ENCODE assay signal across 8 cellular contexts in the genomic region with DNA sequence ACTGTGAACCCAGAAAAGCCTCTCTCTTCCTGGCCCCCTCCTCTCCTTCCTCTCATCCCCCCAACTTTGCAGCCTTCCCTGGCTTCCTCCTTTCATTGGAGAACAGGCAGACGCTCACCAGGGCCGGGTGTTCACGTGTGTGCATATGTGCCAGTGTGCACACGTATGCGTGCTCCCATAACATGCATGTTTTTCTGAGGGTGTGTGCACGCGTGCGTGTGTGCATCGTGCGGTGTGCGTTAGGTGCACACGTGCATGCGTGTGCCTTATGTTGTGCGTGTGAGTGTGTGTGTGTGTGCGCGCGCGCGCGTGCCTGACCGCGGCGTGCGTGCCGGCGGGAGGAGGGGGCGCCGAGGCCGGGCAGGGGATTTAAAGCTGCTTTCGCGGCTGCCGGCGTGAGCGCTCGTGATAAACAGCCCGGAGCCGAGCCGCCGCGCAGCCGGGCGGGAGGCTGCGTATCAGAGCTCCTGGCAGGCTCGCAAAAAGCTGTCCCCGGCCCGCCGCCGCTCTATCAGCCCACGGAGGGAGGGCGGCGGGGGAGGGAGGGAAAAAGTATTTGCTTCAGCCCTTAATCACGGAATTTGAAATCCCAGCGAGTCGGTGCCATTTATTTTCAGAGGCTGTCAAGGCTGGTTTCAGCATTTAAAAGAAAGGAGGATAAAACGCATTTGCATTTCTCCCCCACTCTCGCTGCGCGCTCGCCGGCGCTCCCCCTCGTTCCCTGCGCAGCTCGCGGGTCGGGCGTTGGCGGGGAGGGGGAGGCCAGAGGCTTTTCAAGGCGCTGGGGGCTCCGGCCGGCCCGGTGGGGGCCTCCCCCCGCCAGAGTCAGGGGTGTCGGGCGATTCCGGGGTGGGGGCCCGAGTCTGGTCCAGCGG.
DNase-seq lines count a peak whose midpoint lies in the region; ATAC-seq and TF ChIP-seq lines count a peak whose summit lies in the region.

No MANE protein-coding gene starts in this region.

- TF ChIP-seq CTCF in body of pancreas (IDR thresholded peaks at IDR 0.05) = no peak
- TF ChIP-seq CTCF in sigmoid colon (IDR thresholded peaks at IDR 0.05) = no peak

- no peak for TF ChIP-seq EP300 in sigmoid colon (IDR thresholded peaks at IDR 0.05)

- intact Hi-C loops in body of pancreas (cut with DNase I) = no loop called here
- intact Hi-C loops in sigmoid colon (cut with DNase I) = no loop called here

- H3K4me1 ChIP-seq in body of pancreas (peaks cover 26% of the 10 kb centered on the region), sigmoid colon (peaks cover 0 to 20% (median 19%) of the 10 kb centered on the region in 4 donors)

- TF ChIP-seq POLR2A in body of pancreas (IDR thresholded peaks at IDR 0.05) (peak in 2 of 3 donors; percentile 41 to 43), sigmoid colon (IDR thresholded peaks at IDR 0.05) (no peak)

- 3 to 4% methylated on average over 62 to 78 of the region's 78 CpGs for WGBS in body of pancreas, 2 donors
- 4 to 13% methylated on average over 78 of the region's 78 CpGs for WGBS in sigmoid colon, 2 donors

- H3K27me3 ChIP-seq in body of pancreas (no peaks in the 10 kb centered on the region), sigmoid colon (no peaks in the 10 kb centered on the region)

- H3K27ac ChIP-seq in body of pancreas = peak overlapping the region in 3 of 4 donors; percentile 67 to 79 (median 79)
- peak overlapping the region; percentile 45 to 78 (median 74) for H3K27ac ChIP-seq in sigmoid colon

- ATAC-seq in body of pancreas (peak; percentile 84), HG02642 (IDR thresholded peaks at IDR 0.05; ENCODE audit: poor library complexity, unreplicated experiment) (no peak), GM18498 (IDR thresholded peaks at IDR 0.05; ENCODE audit: unreplicated experiment) (no peak)

- no peaks in the 10 kb centered on the region for H3K36me3 ChIP-seq in body of pancreas (replicated peaks in 1 of 2; ENCODE audit: insufficient read depth in 1 of 2, low read depth in 2 of 2)
- H3K36me3 ChIP-seq in sigmoid colon = no peaks in the 10 kb centered on the region

- H3K4me3 ChIP-seq in body of pancreas (peak overlapping the region; percentile 8 to 23), iPS-18c (ENCODE audit: insufficient read depth, low read depth, low read length) (peak overlapping the region; percentile 40), sigmoid colon (peak overlapping the region; percentile 41 to 63 (median 61))

- H3K9me3 ChIP-seq in body of pancreas (no peaks in the 10 kb centered on the region), iPS-18c (ENCODE audit: control insufficient read depth, insufficient read depth, low read length) (no peaks in the 10 kb centered on the region), sigmoid colon (no peaks in the 10 kb centered on the region)

- DNase-seq in DMS 273 (lab: John Stamatoyannopoulos, UW; ENCODE audit: unreplicated experiment) (peak; percentile 81), DMS 273 treated with DMSO at 0.1 percent for 48 hours (lab: John Stamatoyannopoulos, UW) (no peak), RPMI8226 (peak; percentile 82), body of pancreas (peak; percentile 80 to 86 (median 82)), sigmoid colon (peak; percentile 83)

Comparison
In these comparisons a context has a peak if more than half of its experiments do, and no peak if none do; other contexts are left out.
1. POLR2A ChIP-seq: peak in body of pancreas (2 of 3); none in sigmoid colon (0 of 2).
2. Peak in every context shown above with its lines, with median percentiles within 50 percentile points of each other: H3K4me3 ChIP-seq.